In the genomic region with DNA sequence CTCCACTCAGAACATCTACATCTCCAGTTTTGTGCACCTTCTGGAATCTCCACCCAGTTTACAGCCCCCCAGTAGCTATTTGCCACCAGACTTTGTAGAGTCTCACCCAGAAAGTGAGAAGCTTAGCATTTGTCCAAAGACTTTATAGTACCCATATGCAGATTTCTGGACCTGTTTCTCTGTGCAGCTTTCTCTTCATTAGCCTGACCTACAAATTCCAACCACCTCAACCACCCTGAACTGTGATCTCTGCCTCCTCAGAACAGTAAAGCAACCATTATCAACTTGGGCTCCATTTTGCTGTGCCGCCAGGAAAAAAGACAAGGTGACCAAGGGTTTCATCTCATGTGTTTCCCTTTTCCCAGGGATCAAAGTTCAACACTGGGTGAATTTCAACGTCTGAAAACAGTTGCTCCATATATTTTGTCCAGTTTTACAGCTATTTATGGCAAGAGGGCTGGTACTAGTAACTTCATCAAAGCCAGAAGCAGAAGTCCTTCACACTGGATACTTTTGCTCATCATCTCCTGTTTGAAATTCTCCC, we compare ENCODE assay signal across 25 cellular contexts.
"Had no signal": no experiment of that assay in that cellular context is flagged by ENCODE, and none has a peak within 500 bp of the region (broad histone marks: within the 10 kb centered on the region; RNA-seq: fewer than 3 reads in every experiment).

No MANE protein-coding gene starts in this region.

- ATAC-seq: natural killer cell; stimulated activated memory B cell treated with anti-CD40 and anti-IgM and Interleukin-4, amounts not matched to agents 10 μg/mL and 1 μg/mL and 100 μg/mL, for 72 hours; stimulated activated naive CD8-positive, alpha-beta T cell treated with anti-CD3 and anti-CD28 coated beads, Interleukin-15, amount 100 ng/mL, for 72 hours had no signal

- FAIRE-seq: keratinocyte had no signal

- H3K4me2 ChIP-seq: neural progenitor cell had no signal

- H3K4me3 ChIP-seq: left lung, lung, neural progenitor cell, ovary, right atrium auricular region, skin epidermis, spleen, tibial nerve, vagina had no signal

- H3K36me3 ChIP-seq: left lung, neural progenitor cell, neutrophil, ovary, right atrium auricular region, spleen, tibial nerve, vagina had no signal

- H3K27me3 ChIP-seq: left lung, neural progenitor cell, neutrophil, ovary, right atrium auricular region, spleen, tibial nerve, vagina had no signal

- H3K27ac ChIP-seq: left lung, neural progenitor cell, neutrophil, ovary, right atrium auricular region, spleen, tibial nerve, vagina had no signal

- H3K4me1 ChIP-seq: left lung, spleen, tibial nerve had no signal

- H3K9ac ChIP-seq: neural progenitor cell had no signal

- DNase-seq: hippocampal formation; kidney glomerular epithelial cell; left cardiac atrium; left lung; naive B cell; natural killer cell; nephron progenitor cell; occipital lobe; ovary; spleen; stimulated activated CD4-positive, alpha-beta T cell treated with anti-CD3 and anti-CD28 coated beads, Interleukin-2, amount 100 ng/mL, for 48 hours; stimulated activated CD4-positive, alpha-beta T cell treated with anti-CD3 and anti-CD28 coated beads, Interleukin-4, amount 100 ng/mL, for 4 hours; stimulated activated CD8-positive, alpha-beta memory T cell treated with anti-CD3 and anti-CD28 coated beads, Interleukin-4, amount 100 ng/mL, for 48 hours; stimulated activated naive CD4-positive, alpha-beta T cell treated with Interleukin-2 at 50 U/mL for 16 hours; stimulated activated naive CD8-positive, alpha-beta T cell treated with anti-CD3 and anti-CD28 coated beads, Interleukin-15, amount 100 ng/mL, for 72 hours; substantia nigra had no signal

- H3K9me3 ChIP-seq: left lung, neutrophil, ovary, right atrium auricular region, vagina had no signal
